In the genomic region with DNA sequence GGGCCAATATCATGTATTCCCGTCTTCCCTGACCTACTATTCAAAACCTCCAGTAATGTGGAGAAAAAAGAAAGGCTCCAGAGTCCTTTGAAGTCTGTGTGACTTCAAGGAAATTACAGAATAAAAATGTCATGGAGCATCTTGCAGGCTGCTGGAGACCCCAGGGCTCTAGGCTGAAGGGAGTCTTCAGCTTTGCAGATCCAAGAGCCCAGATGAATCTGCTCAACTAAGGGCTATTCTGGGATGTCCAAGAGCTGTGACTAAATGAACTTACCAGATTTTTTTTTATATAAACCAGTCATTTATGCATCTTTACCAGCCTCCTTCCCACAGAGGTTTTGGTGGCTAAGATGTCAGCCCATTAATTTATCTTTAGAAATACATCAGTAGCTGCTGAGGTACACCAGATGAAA, we compare ENCODE assay signal across 17 cellular contexts.
DNase-seq lines count a peak whose midpoint lies in the region; ATAC-seq and TF ChIP-seq lines count a peak whose summit lies in the region.
"Had no signal": no experiment of that assay in that cellular context is flagged by ENCODE, and none has a peak within 500 bp of the region (broad histone marks: within the 10 kb centered on the region; RNA-seq: fewer than 3 reads in every experiment).

No MANE protein-coding gene starts in this region.

- ATAC-seq in HG03354 (IDR thresholded peaks at IDR 0.05; ENCODE audit: poor library complexity, severe bottlenecking, unreplicated experiment) = no peak
- ATAC-seq: left lung; natural killer cell treated with Interleukin-12 subunit alpha and Interleukin-12 subunit beta and Interleukin-15 and Interleukin-18, amount 100 ng/mL, for 72 hours had no signal

- H3K27me3 Mint-ChIP-seq in type B pancreatic cell = no peaks in the 10 kb centered on the region
- H3K27me3 Mint-ChIP-seq: brain; natural killer cell treated with Interleukin-12 subunit alpha and Interleukin-12 subunit beta and Interleukin-15 and Interleukin-18, amount 100 ng/mL, for 72 hours had no signal

- H3K4me3 ChIP-seq in SJSA1 (no peak overlapping the region), fibroblast of the aortic adventitia (ENCODE audit: low read depth, low read length) (no peak overlapping the region)
- H3K4me3 ChIP-seq: left lung had no signal

- peak overlapping the region; percentile 92 for H3K27ac ChIP-seq in SJSA1
- H3K27ac ChIP-seq: left lung had no signal

- H3K9me3 Mint-ChIP-seq in type B pancreatic cell = peaks cover 12% of the 10 kb centered on the region
- H3K9me3 Mint-ChIP-seq: T-helper 2 cell treated with Interferon-gamma antibody and Interleukin-4, amounts not matched to agents 5 μg/mL and 100 μg/mL, for 36 hours had no signal

- DNase-seq in GM04503 (ENCODE audit: low read depth) (peak; percentile 45), SJSA1 (ENCODE audit: low read depth in 1 of 2, low spot score in 2 of 2) (no peak), fibroblast of the aortic adventitia (ENCODE audit: low read depth) (peak; percentile 55), type B pancreatic cell (ENCODE audit: extremely low spot score, unreplicated experiment) (no peak), pons (ENCODE audit: low spot score) (no peak)
- no peak for DNase-seq in activated CD4-positive, alpha-beta T cell treated with anti-CD3 and anti-CD28 coated beads, Interleukin-2, amount 50 U/mL, for 48 hours
- DNase-seq: activated CD4-positive, CD25-positive, alpha-beta regulatory T cell treated with anti-CD3 and anti-CD28 coated beads, Interleukin-2, amount 50 U/mL, for 72 hours; activated gamma-delta T cell treated with Interleukin-2 at 50 U/mL for 16 hours; effector CD4-positive, alpha-beta T cell; GOT3; left lung; MV-4-11; NCI-H774 had no signal

- H3K4me1 ChIP-seq in SJSA1 (replicated peaks) = peaks cover 26% of the 10 kb centered on the region
- H3K4me1 ChIP-seq: left lung had no signal

- H3K9me3 ChIP-seq in SJSA1 (replicated peaks) = no peaks in the 10 kb centered on the region
- H3K9me3 ChIP-seq: left lung had no signal

- no peaks in the 10 kb centered on the region for H3K36me3 Mint-ChIP-seq in type B pancreatic cell
- H3K36me3 Mint-ChIP-seq: brain had no signal

- H3K27ac Mint-ChIP-seq in type B pancreatic cell = no peak overlapping the region
- H3K27ac Mint-ChIP-seq: brain; natural killer cell treated with Interleukin-12 subunit alpha and Interleukin-12 subunit beta and Interleukin-15 and Interleukin-18, amount 100 ng/mL, for 72 hours; T-helper 2 cell treated with Interferon-gamma antibody and Interleukin-4, amounts not matched to agents 5 μg/mL and 100 μg/mL, for 36 hours had no signal

- peaks cover 5% of the 10 kb centered on the region for H3K4me1 Mint-ChIP-seq in type B pancreatic cell (ENCODE audit: unreplicated experiment)
- H3K4me1 Mint-ChIP-seq: brain had no signal

- H3K4me3 Mint-ChIP-seq in type B pancreatic cell = peak overlapping the region; percentile 6
- H3K4me3 Mint-ChIP-seq: brain; natural killer cell treated with Interleukin-12 subunit alpha and Interleukin-12 subunit beta and Interleukin-15 and Interleukin-18, amount 100 ng/mL, for 72 hours; T-helper 2 cell treated with Interferon-gamma antibody and Interleukin-4, amounts not matched to agents 5 μg/mL and 100 μg/mL, for 36 hours had no signal

- TF ChIP-seq CTCF in fibroblast of the aortic adventitia (IDR thresholded peaks at IDR 0.05; ENCODE audit: insufficient read depth, low read length) = no peak
- TF ChIP-seq CTCF in type B pancreatic cell (conservative IDR thresholded peaks at IDR 0.05) = no peak

- H3K36me3 ChIP-seq in SJSA1 = no peaks in the 10 kb centered on the region
- H3K36me3 ChIP-seq: left lung had no signal

- H3K27me3 ChIP-seq in SJSA1 (replicated peaks) = no peaks in the 10 kb centered on the region
- H3K27me3 ChIP-seq: left lung had no signal

Comparison
In these comparisons a context has a peak if more than half of its experiments do, and no peak if none do; other contexts are left out.
1. DNase-seq: peak in GM04503 (single experiment) and fibroblast of the aortic adventitia (single experiment); none in SJSA1 (0 of 2), type B pancreatic cell (single experiment), pons (single experiment) and activated CD4-positive, alpha-beta T cell treated with anti-CD3 and anti-CD28 coated beads, Interleukin-2, amount 50 U/mL, for 48 hours (0 of 2).